ENCODE assay signal across 15 cellular contexts in genomic region chr6:40391851-40392595, GRCh38.
DNase-seq lines count a peak whose midpoint lies in the region; ATAC-seq and TF ChIP-seq lines count a peak whose summit lies in the region.
"Had no signal": no experiment of that assay in that cellular context is flagged by ENCODE, and none has a peak within 500 bp of the region (broad histone marks: within the 10 kb centered on the region; RNA-seq: fewer than 3 reads in every experiment).

No MANE protein-coding gene starts in this region.

- H3K4me1 ChIP-seq in naive thymus-derived CD4-positive, alpha-beta T cell (ENCODE audit: control insufficient read depth in 2 of 2, insufficient read depth in 2 of 2, low read length in 2 of 2), result peaks cover 0 to 48% of the 10 kb centered on the region in 2 donors
- H3K4me1 ChIP-seq in vagina, result no peaks in the 10 kb centered on the region

- peak overlapping the region in 6 of 9 donors; percentile 67 to 92 (median 84) for H3K27ac Mint-ChIP-seq in naive thymus-derived CD4-positive, alpha-beta T cell
- H3K27ac Mint-ChIP-seq: B cell, GM23338, HFFc6 had no signal

- H3K36me3 Mint-ChIP-seq in naive thymus-derived CD4-positive, alpha-beta T cell, result peaks cover 0 to 34% (median 0%) of the 10 kb centered on the region in 5 donors
- H3K36me3 Mint-ChIP-seq: CD8-positive, alpha-beta memory T cell had no signal

- ATAC-seq in naive thymus-derived CD4-positive, alpha-beta T cell, result no peak
- no peak for ATAC-seq in GM18519 (IDR thresholded peaks at IDR 0.05; ENCODE audit: low FRiP score, unreplicated experiment)
- ATAC-seq: GM23338, HCT116 had no signal

- POLR2A ChIA-PET in naive thymus-derived CD4-positive, alpha-beta T cell (lab: Charles Lee), result no interaction called here

- peaks cover 0 to 9% (median 6%) of the 10 kb centered on the region in 5 donors for H3K27me3 Mint-ChIP-seq in naive thymus-derived CD4-positive, alpha-beta T cell
- H3K27me3 Mint-ChIP-seq: B cell had no signal

- no peak overlapping the region for H3K4me3 ChIP-seq in H7 (ENCODE audit: insufficient read depth, low read depth, low read length)
- H3K4me3 ChIP-seq in naive thymus-derived CD4-positive, alpha-beta T cell (ENCODE audit: low read length), result no peak overlapping the region
- H3K4me3 ChIP-seq in vagina, result no peak overlapping the region
- H3K4me3 ChIP-seq: BLaER1 treated with 17β-estradiol and CSF1 and Interleukin-3, amounts not matched to agents 10 nM and 100 nM; GM23338 had no signal

- no peak for TF ChIP-seq POLR2A in vagina (IDR thresholded peaks at IDR 0.05)

- H3K36me3 ChIP-seq in H7 (replicated peaks; ENCODE audit: control insufficient read depth, insufficient read depth, low read length) (no peaks in the 10 kb centered on the region), vagina (no peaks in the 10 kb centered on the region)
- no peaks in the 10 kb centered on the region for H3K36me3 ChIP-seq in naive thymus-derived CD4-positive, alpha-beta T cell (ENCODE audit: control insufficient read depth in 2 of 3, insufficient read depth in 3 of 3, low read length in 3 of 3)

- intact Hi-C loops in naive thymus-derived CD4-positive, alpha-beta T cell (cut with micrococcal nuclease), result no loop called here
- intact Hi-C loops in vagina (cut with DNase I), result no loop called here

- no peaks in the 10 kb centered on the region for H3K9me3 ChIP-seq in naive thymus-derived CD4-positive, alpha-beta T cell (ENCODE audit: control insufficient read depth in 2 of 3, low read length in 3 of 3)
- H3K9me3 ChIP-seq in vagina, result no peaks in the 10 kb centered on the region
- H3K9me3 ChIP-seq: BLaER1 treated with 17β-estradiol and CSF1 and Interleukin-3, amounts not matched to agents 10 nM and 100 nM had no signal

- CTCF ChIA-PET in naive thymus-derived CD4-positive, alpha-beta T cell (lab: Charles Lee), result no interaction called here

- DNase-seq in activated CD8-positive, alpha-beta memory T cell treated with anti-CD3 and anti-CD28 coated beads for 24 hours, result peak; percentile 51
- DNase-seq in activated CD8-positive, alpha-beta memory T cell treated with anti-CD3 and anti-CD28 coated beads, Interleukin-2, amount 50 U/mL, for 48 hours, result no peak
- DNase-seq in H7 (peak; percentile 62), vagina (ENCODE audit: extremely low spot score in 2 of 2) (peak; percentile 71 to 90), KG1 (lab: John Stamatoyannopoulos, UW) (no peak)
- no peak for DNase-seq in naive thymus-derived CD4-positive, alpha-beta T cell
- DNase-seq: CD8-positive, alpha-beta memory T cell; COR-L47; HFFc6 had no signal

- H3K27me3 ChIP-seq in H7 (ENCODE audit: control insufficient read depth, insufficient read depth, low read length) (no peaks in the 10 kb centered on the region; the same call in 1 of the 2 replicates), vagina (no peaks in the 10 kb centered on the region)
- H3K27me3 ChIP-seq in naive thymus-derived CD4-positive, alpha-beta T cell (ENCODE audit: control insufficient read depth in 2 of 2, insufficient read depth in 2 of 2, low read length in 2 of 2), result no peaks in the 10 kb centered on the region
- H3K27me3 ChIP-seq: BLaER1 treated with 17β-estradiol and CSF1 and Interleukin-3, amounts not matched to agents 10 nM and 100 nM had no signal

- no peak for TF ChIP-seq CTCF in vagina (IDR thresholded peaks at IDR 0.05)

- peaks cover 0 to 7% (median 0%) of the 10 kb centered on the region in 11 donors for H3K9me3 Mint-ChIP-seq in naive thymus-derived CD4-positive, alpha-beta T cell
- H3K9me3 Mint-ChIP-seq: GM23338 had no signal

- H3K27ac ChIP-seq in naive thymus-derived CD4-positive, alpha-beta T cell (ENCODE audit: low read depth, low read length), result peak overlapping the region; percentile 40
- no peak overlapping the region for H3K27ac ChIP-seq in vagina
- H3K27ac ChIP-seq: BLaER1 treated with 17β-estradiol and CSF1 and Interleukin-3, amounts not matched to agents 10 nM and 100 nM; HL-60 had no signal

- H3K4me1 Mint-ChIP-seq in naive thymus-derived CD4-positive, alpha-beta T cell, result peaks cover 31 to 64% (median 41%) of the 10 kb centered on the region in 7 donors
- H3K4me1 Mint-ChIP-seq: B cell, GM23338 had no signal

- H3K4me3 Mint-ChIP-seq in naive thymus-derived CD4-positive, alpha-beta T cell, result no peak overlapping the region
- H3K4me3 Mint-ChIP-seq: B cell, GM23338, HFFc6 had no signal

Comparison
In these comparisons a context has a peak if more than half of its experiments do, and no peak if none do; other contexts are left out.
1. DNase-seq: peak in activated CD8-positive, alpha-beta memory T cell treated with anti-CD3 and anti-CD28 coated beads for 24 hours (single experiment), H7 (single experiment) and vagina (2 of 2); none in activated CD8-positive, alpha-beta memory T cell treated with anti-CD3 and anti-CD28 coated beads, Interleukin-2, amount 50 U/mL, for 48 hours (single experiment), naive thymus-derived CD4-positive, alpha-beta T cell (0 of 9) and KG1 (single experiment).